ENCODE assay signal across 1 cellular context in the genomic region with DNA sequence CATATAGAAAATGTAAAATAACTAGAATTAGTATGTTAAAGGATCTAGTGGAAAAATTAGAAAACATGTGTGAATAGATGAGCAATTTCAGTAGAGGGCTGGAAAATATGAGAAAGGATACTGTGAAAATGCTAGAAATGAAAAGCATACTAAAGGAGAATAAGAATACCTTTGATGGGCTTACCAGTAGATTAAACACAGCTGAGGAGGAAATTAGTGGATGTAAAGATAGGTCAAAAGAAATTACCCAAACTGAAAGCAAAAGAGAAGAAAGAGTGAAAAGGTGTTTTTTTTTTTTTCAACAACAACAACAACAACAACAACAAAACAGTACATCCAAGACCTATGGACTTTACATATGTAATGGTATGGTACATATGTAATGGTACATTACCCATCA.
TF ChIP-seq lines count a peak whose summit lies in the region.

No MANE protein-coding gene starts in this region.

TF ChIP-seq in SK-N-SH treated with all-trans-retinoic acid at 6 μM for 48 hours, 23 proteins besides CTCF, POLR2A, EP300 and RAD21 (continued from another document):
- TF ChIP-seq, protein P1, sequence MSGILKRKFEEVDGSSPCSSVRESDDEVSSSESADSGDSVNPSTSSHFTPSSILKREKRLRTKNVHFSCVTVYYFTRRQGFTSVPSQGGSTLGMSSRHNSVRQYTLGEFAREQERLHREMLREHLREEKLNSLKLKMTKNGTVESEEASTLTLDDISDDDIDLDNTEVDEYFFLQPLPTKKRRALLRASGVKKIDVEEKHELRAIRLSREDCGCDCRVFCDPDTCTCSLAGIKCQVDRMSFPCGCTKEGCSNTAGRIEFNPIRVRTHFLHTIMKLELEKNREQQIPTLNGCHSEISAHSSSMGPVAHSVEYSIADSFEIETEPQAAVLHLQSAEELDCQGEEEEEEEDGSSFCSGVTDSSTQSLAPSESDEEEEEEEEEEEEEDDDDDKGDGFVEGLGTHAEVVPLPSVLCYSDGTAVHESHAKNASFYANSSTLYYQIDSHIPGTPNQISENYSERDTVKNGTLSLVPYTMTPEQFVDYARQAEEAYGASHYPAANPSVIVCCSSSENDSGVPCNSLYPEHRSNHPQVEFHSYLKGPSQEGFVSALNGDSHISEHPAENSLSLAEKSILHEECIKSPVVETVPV (CRISPR knock-in tag; IDR thresholded peaks at IDR 0.05), result no peak
- TF ChIP-seq ARNTL (CRISPR knock-in tag; IDR thresholded peaks at IDR 0.05; ENCODE audit: borderline replicate concordance, low read depth) (no peak), CSDC2 (CRISPR knock-in tag; IDR thresholded peaks at IDR 0.05) (no peak)
TF ChIP-seq in SK-N-SH treated with all-trans-retinoic acid at 6 μM for 48 hours: peak in this region for 2.
